In the genomic region with DNA sequence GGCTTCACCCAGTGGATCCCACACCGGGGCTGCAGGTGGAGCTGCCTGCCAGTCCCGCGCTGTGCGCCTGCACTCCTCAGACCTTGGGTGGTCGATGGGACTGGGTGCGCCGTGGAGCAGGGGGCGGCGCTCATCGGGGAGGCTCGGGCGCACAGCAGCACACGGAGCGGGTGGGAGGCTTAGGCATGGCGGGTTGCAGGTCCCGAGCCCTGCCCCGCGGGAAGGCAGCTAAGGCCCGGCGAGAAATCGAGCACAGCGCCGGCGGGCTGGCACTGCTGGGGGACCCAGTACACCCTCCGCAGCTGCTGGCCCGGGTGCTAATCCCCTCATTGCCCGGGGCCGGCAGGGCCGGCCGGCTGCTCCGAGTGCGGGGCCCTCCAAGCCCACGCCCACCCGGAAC, we compare ENCODE assay signal across 8 cellular contexts.
DNase-seq lines count a peak whose midpoint lies in the region; ATAC-seq and TF ChIP-seq lines count a peak whose summit lies in the region.
"Not testable (repeated sequence)": the region's sequence is repeated elsewhere in the genome, so short reads cannot be mapped to it uniquely, and the experiment has no call there.

No MANE protein-coding gene starts in this region.

- peaks cover 0 to 10% (median 4%) of the 10 kb centered on the region in 8 donors for H3K9me3 Mint-ChIP-seq in CD4-positive, alpha-beta memory T cell
- not testable (repeated sequence) for H3K9me3 Mint-ChIP-seq in T-cell; activated CD8-positive, alpha-beta T cell treated with anti-CD3 and anti-CD28 coated beads for 36 hours; activated T-helper 2 cell treated with anti-CD3 and anti-CD28 coated beads, Interferon-gamma antibody, Interleukin-2, Interleukin-4, amounts not matched to agents 10 μg/mL and 5 μg/mL and 100 μg/mL, durations not matched to agents 14 hours and 24 hours and 36 hours; activated naive CD8-positive, alpha-beta T cell treated with anti-CD3 and anti-CD28 coated beads, Interleukin-2, amount 50 U/mL, for 24 hours

- not testable (repeated sequence) for H4K20me1 ChIP-seq in osteoblast (ENCODE audit: insufficient read depth, low read length)

- not testable (repeated sequence) for H3K27me3 Mint-ChIP-seq in CD4-positive, alpha-beta memory T cell; T-cell; activated CD8-positive, alpha-beta T cell treated with anti-CD3 and anti-CD28 coated beads for 36 hours; activated T-helper 2 cell treated with anti-CD3 and anti-CD28 coated beads, Interferon-gamma antibody, Interleukin-2, Interleukin-4, amounts not matched to agents 10 μg/mL and 5 μg/mL and 100 μg/mL, durations not matched to agents 14 hours and 24 hours and 36 hours (ENCODE audit: low read depth); activated naive CD8-positive, alpha-beta T cell treated with anti-CD3 and anti-CD28 coated beads, Interleukin-2, amount 50 U/mL, for 24 hours

- not testable (repeated sequence) for H3K9me3 ChIP-seq in CD4-positive, alpha-beta memory T cell (ENCODE audit: control insufficient read depth in 1 of 2, low read length in 2 of 2); right cardiac atrium (ENCODE audit: control insufficient read depth, low read length); osteoblast (ENCODE audit: low read depth, low read length); thoracic aorta

- intact Hi-C loops in CD4-positive, alpha-beta memory T cell (cut with micrococcal nuclease): loop anchor here (2.0 to 10.0 kb wide), 2 partner anchors 123 to 399 kb away; partner anchors contain the start of gene ANKH
- intact Hi-C loops in activated CD8-positive, alpha-beta T cell treated with anti-CD3 and anti-CD28 coated beads for 36 hours (cut with micrococcal nuclease): not testable (repeated sequence)
- intact Hi-C loops in activated T-helper 2 cell treated with anti-CD3 and anti-CD28 coated beads, Interferon-gamma antibody, Interleukin-2, Interleukin-4, amounts not matched to agents 10 μg/mL and 5 μg/mL and 100 μg/mL, durations not matched to agents 14 hours and 24 hours and 36 hours (cut with micrococcal nuclease): loop anchor here (2.0 kb wide), 1 partner anchor 123 kb away; the partner anchor contains the start of gene ANKH
- intact Hi-C loops in right cardiac atrium (cut with DNase I): loop anchor here in 1 of 4 donors (10.0 kb wide), 1 partner anchor 119 kb away; the partner anchor contains the start of gene ANKH

- not testable (repeated sequence) for H3K79me2 ChIP-seq in osteoblast (ENCODE audit: insufficient read depth, low read length)

- peaks cover 5 to 15% (median 9%) of the 10 kb centered on the region in 4 donors for H3K4me1 Mint-ChIP-seq in CD4-positive, alpha-beta memory T cell
- peaks cover 11 to 20% (median 13%) of the 10 kb centered on the region in 3 donors for H3K4me1 Mint-ChIP-seq in T-cell
- H3K4me1 Mint-ChIP-seq in activated CD8-positive, alpha-beta T cell treated with anti-CD3 and anti-CD28 coated beads for 36 hours (ENCODE audit: low read depth): peaks cover 17% of the 10 kb centered on the region
- peaks cover 17% of the 10 kb centered on the region for H3K4me1 Mint-ChIP-seq in activated T-helper 2 cell treated with anti-CD3 and anti-CD28 coated beads, Interferon-gamma antibody, Interleukin-2, Interleukin-4, amounts not matched to agents 10 μg/mL and 5 μg/mL and 100 μg/mL, durations not matched to agents 14 hours and 24 hours and 36 hours (ENCODE audit: low read depth)
- H3K4me1 Mint-ChIP-seq in activated naive CD8-positive, alpha-beta T cell treated with anti-CD3 and anti-CD28 coated beads, Interleukin-2, amount 50 U/mL, for 24 hours: peaks cover 16% of the 10 kb centered on the region

- H3K4me1 ChIP-seq in CD4-positive, alpha-beta memory T cell (ENCODE audit: insufficient read depth, low read length); right cardiac atrium (ENCODE audit: control insufficient read depth, insufficient read depth, low read length); osteoblast (ENCODE audit: insufficient read depth, low read length); thoracic aorta (ENCODE audit: control insufficient read depth in 1 of 2, low read depth in 2 of 2): not testable (repeated sequence)

- TF ChIP-seq CTCF in activated CD8-positive, alpha-beta T cell treated with anti-CD3 and anti-CD28 coated beads for 36 hours (IDR thresholded peaks at IDR 0.05); osteoblast (IDR thresholded peaks at IDR 0.05; ENCODE audit: extremely low read depth, low read depth, low read length); thoracic aorta (IDR thresholded peaks at IDR 0.05): not testable (repeated sequence)

- DNase-seq in CD4-positive, alpha-beta memory T cell; activated CD8-positive, alpha-beta T cell treated with anti-CD3 and anti-CD28 coated beads for 36 hours; activated T-helper 2 cell treated with anti-CD3 and anti-CD28 coated beads, Interferon-gamma antibody, Interleukin-2, Interleukin-4, amounts not matched to agents 10 μg/mL and 5 μg/mL and 100 μg/mL, durations not matched to agents 14 hours and 24 hours and 36 hours (ENCODE audit: low spot score); activated naive CD8-positive, alpha-beta T cell treated with anti-CD3 and anti-CD28 coated beads, Interleukin-2, amount 50 U/mL, for 24 hours; osteoblast (ENCODE audit: insufficient read length, low spot score, missing footprints); thoracic aorta (ENCODE audit: low spot score): not testable (repeated sequence)
- DNase-seq in T-cell (peak in 1 of 34 experiments; percentile 2), right cardiac atrium (peak in 2 of 3 donors; percentile 46 to 47)

- H2AFZ ChIP-seq in osteoblast (ENCODE audit: low read length): not testable (repeated sequence)

- peak overlapping the region; percentile 79 for H3K4me2 ChIP-seq in osteoblast (ENCODE audit: insufficient read depth, low read length)

- POLR2A ChIA-PET in CD4-positive, alpha-beta memory T cell (lab: Charles Lee; ENCODE audit: partially characterized antibody): interaction anchor here (1.5 to 1.9 kb wide), 4 partner anchors 10 to 329 kb away, joined by 5 to 12 read pairs (median 8); partner anchors contain the start of genes ANKH and OTULIN
- POLR2A ChIA-PET in T-cell (lab: Charles Lee): interaction anchor here in 1 of 2 donors (1.1 to 1.8 kb wide), 2 partner anchors 10 to 291 kb away, joined by 3 to 9 read pairs; no protein-coding TSS in a partner anchor
- POLR2A ChIA-PET in activated CD8-positive, alpha-beta T cell treated with anti-CD3 and anti-CD28 coated beads for 36 hours (lab: Charles Lee): interaction anchor here (1.2 to 1.6 kb wide), 3 partner anchors 121 to 288 kb away, joined by 3 to 4 read pairs (median 3); no protein-coding TSS in a partner anchor

- H3K36me3 ChIP-seq in CD4-positive, alpha-beta memory T cell (ENCODE audit: insufficient read depth, low read length); osteoblast (ENCODE audit: insufficient read depth, low read length); thoracic aorta: not testable (repeated sequence)

- WGBS in right cardiac atrium: 95% methylated on average over 34 of the region's 34 CpGs

- not testable (repeated sequence) for H3K36me3 Mint-ChIP-seq in CD4-positive, alpha-beta memory T cell; T-cell; activated CD8-positive, alpha-beta T cell treated with anti-CD3 and anti-CD28 coated beads for 36 hours (ENCODE audit: low read depth); activated T-helper 2 cell treated with anti-CD3 and anti-CD28 coated beads, Interferon-gamma antibody, Interleukin-2, Interleukin-4, amounts not matched to agents 10 μg/mL and 5 μg/mL and 100 μg/mL, durations not matched to agents 14 hours and 24 hours and 36 hours (ENCODE audit: low read depth); activated naive CD8-positive, alpha-beta T cell treated with anti-CD3 and anti-CD28 coated beads, Interleukin-2, amount 50 U/mL, for 24 hours (ENCODE audit: low read depth)

- peak overlapping the region in 5 of 8 donors; percentile 97 to 99 (median 97) for H3K4me3 Mint-ChIP-seq in CD4-positive, alpha-beta memory T cell
- peak overlapping the region; percentile 92 to 97 (median 93) for H3K4me3 Mint-ChIP-seq in T-cell
- peak overlapping the region; percentile 85 for H3K4me3 Mint-ChIP-seq in activated CD8-positive, alpha-beta T cell treated with anti-CD3 and anti-CD28 coated beads for 36 hours
- peak overlapping the region; percentile 85 for H3K4me3 Mint-ChIP-seq in activated T-helper 2 cell treated with anti-CD3 and anti-CD28 coated beads, Interferon-gamma antibody, Interleukin-2, Interleukin-4, amounts not matched to agents 10 μg/mL and 5 μg/mL and 100 μg/mL, durations not matched to agents 14 hours and 24 hours and 36 hours (ENCODE audit: low read depth)
- peak overlapping the region; percentile 81 for H3K4me3 Mint-ChIP-seq in activated naive CD8-positive, alpha-beta T cell treated with anti-CD3 and anti-CD28 coated beads, Interleukin-2, amount 50 U/mL, for 24 hours

- CTCF ChIA-PET in CD4-positive, alpha-beta memory T cell (lab: Charles Lee; ENCODE audit: partially characterized antibody): interaction anchor here (1.0 to 3.2 kb wide), 14 partner anchors 8 to 309 kb away, joined by 3 to 29 read pairs (median 6); no protein-coding TSS in a partner anchor
- CTCF ChIA-PET in T-cell (lab: Charles Lee): interaction anchor here (0.9 to 2.0 kb wide), 8 partner anchors 9 to 326 kb away, joined by 3 to 23 read pairs (median 6); partner anchors contain the start of gene ANKH (in 1 of the 2)
- CTCF ChIA-PET in activated CD8-positive, alpha-beta T cell treated with anti-CD3 and anti-CD28 coated beads for 36 hours (lab: Charles Lee): interaction anchor here (1.4 to 1.8 kb wide), 5 partner anchors 9 to 321 kb away, joined by 3 to 14 read pairs (median 7); partner anchors contain the start of gene ANKH

- H3K27ac Mint-ChIP-seq in CD4-positive, alpha-beta memory T cell: peak overlapping the region in 5 of 7 donors; percentile 88 to 100 (median 99)
- H3K27ac Mint-ChIP-seq in T-cell: peak overlapping the region in 1 of 2 donors; percentile 96
- H3K27ac Mint-ChIP-seq in activated CD8-positive, alpha-beta T cell treated with anti-CD3 and anti-CD28 coated beads for 36 hours; activated T-helper 2 cell treated with anti-CD3 and anti-CD28 coated beads, Interferon-gamma antibody, Interleukin-2, Interleukin-4, amounts not matched to agents 10 μg/mL and 5 μg/mL and 100 μg/mL, durations not matched to agents 14 hours and 24 hours and 36 hours; activated naive CD8-positive, alpha-beta T cell treated with anti-CD3 and anti-CD28 coated beads, Interleukin-2, amount 50 U/mL, for 24 hours: not testable (repeated sequence)

- peak overlapping the region in 1 of 2 donors; percentile 80 for H3K4me3 ChIP-seq in CD4-positive, alpha-beta memory T cell (ENCODE audit: low read length in 2 of 2)
- H3K4me3 ChIP-seq in right cardiac atrium (ENCODE audit: low read length); osteoblast (ENCODE audit: insufficient read depth, low read length): not testable (repeated sequence)
- peak overlapping the region; percentile 70 for H3K4me3 ChIP-seq in thoracic aorta

- not testable (repeated sequence) for H3K27ac ChIP-seq in CD4-positive, alpha-beta memory T cell (ENCODE audit: low read depth, low read length); right cardiac atrium (ENCODE audit: low read length); osteoblast (ENCODE audit: low read depth, low read length); thoracic aorta

- not testable (repeated sequence) for H3K27me3 ChIP-seq in CD4-positive, alpha-beta memory T cell (ENCODE audit: insufficient read depth, low read length); right cardiac atrium (ENCODE audit: control insufficient read depth, insufficient read depth); osteoblast (ENCODE audit: insufficient read depth, low read length); thoracic aorta (replicated peaks; ENCODE audit: insufficient read depth)

- not testable (repeated sequence) for ATAC-seq in T-cell (replicated peaks in 1 of 4); activated CD8-positive, alpha-beta T cell treated with anti-CD3 and anti-CD28 coated beads for 36 hours; activated naive CD8-positive, alpha-beta T cell treated with anti-CD3 and anti-CD28 coated beads, Interleukin-2, amount 50 U/mL, for 24 hours; right cardiac atrium; thoracic aorta (ENCODE audit: insufficient number of reproducible peaks, low FRiP score, low read depth)
